ENCODE assay signal across 11 cellular contexts in genomic region chr5:136314302-136314701, GRCh38. TPM values are rescaled to one million over a fixed set of nuclear protein-coding genes. Genes with fewer than 3 reads are reported as not detected.
"Had no signal": no experiment of that assay in that cellular context is flagged by ENCODE, and none has a peak within 500 bp of the region (broad histone marks: within the 10 kb centered on the region; RNA-seq: fewer than 3 reads in every experiment).

No MANE protein-coding gene starts in this region.

- H3K27ac ChIP-seq: HL-60, KMS-11 had no signal

- H3K4me2 ChIP-seq: KMS-11 had no signal

- DNase-seq: Karpas-422, Kasumi-1, KBM-7, KG1 had no signal

- FAIRE-seq: HTR-8/SVneo had no signal

- H3K9ac ChIP-seq: KMS-11 had no signal

RNA-seq across cellular contexts. Expression of gene TRPC7, which starts 51.0 kb away (rescaled TPM):
- total RNA-seq: HT-29, HT1080, LHCN-M2 had no signal
- polyA plus RNA-seq: IgD-negative memory B cell had no signal
